18 cellular contexts compared by ENCODE assay signal in the genomic region with DNA sequence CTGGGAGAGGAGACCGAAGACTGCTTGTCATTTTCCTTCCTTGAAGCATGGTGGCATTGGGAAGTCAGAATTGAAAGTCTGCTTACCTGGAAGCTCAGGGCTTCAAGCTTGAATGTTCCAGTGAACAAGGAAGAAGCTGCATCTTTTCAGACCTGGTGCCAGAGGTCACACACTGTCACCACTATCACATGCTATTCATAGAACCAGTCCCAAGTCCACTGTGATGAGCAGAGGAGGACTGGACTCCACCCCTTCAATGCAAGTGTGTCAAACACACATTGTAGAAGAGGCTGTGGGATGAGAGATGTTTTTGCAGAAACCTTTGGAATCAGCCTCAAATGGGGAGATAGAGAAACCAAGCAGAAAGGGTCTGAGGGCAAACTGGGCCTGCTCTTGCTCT.
"Had no signal": no experiment of that assay in that cellular context is flagged by ENCODE, and none has a peak within 500 bp of the region (broad histone marks: within the 10 kb centered on the region; RNA-seq: fewer than 3 reads in every experiment).

No MANE protein-coding gene starts in this region.

- H3K9me3 ChIP-seq: left lung, tibial artery, uterus had no signal

- H3K4me3 Mint-ChIP-seq: activated naive CD8-positive, alpha-beta T cell treated with anti-CD3 and anti-CD28 coated beads for 36 hours; activated T-helper 17 cell treated with anti-CD3 and anti-CD28 coated beads, Interleukin-2, amount 50 U/mL, for 72 hours; effector memory CD8-positive, alpha-beta T cell; naive thymus-derived CD4-positive, alpha-beta T cell had no signal

- H3K4me1 Mint-ChIP-seq: activated naive CD8-positive, alpha-beta T cell treated with anti-CD3 and anti-CD28 coated beads for 36 hours; activated T-helper 17 cell treated with anti-CD3 and anti-CD28 coated beads, Interleukin-2, amount 50 U/mL, for 72 hours; naive thymus-derived CD4-positive, alpha-beta T cell had no signal

- DNase-seq: activated CD4-positive, alpha-beta T cell treated with anti-CD3 and anti-CD28 coated beads for 1 hour; activated naive CD4-positive, alpha-beta T cell; activated naive CD8-positive, alpha-beta T cell treated with anti-CD3 and anti-CD28 coated beads for 36 hours; activated T-cell treated with anti-CD3 and anti-CD28 coated beads for 4 hours; amniotic stem cell; effector memory CD8-positive, alpha-beta T cell; foreskin keratinocyte; hippocampal formation; left lung; mammary epithelial cell; naive thymus-derived CD4-positive, alpha-beta T cell; posterior cingulate gyrus; stimulated activated naive CD8-positive, alpha-beta T cell treated with anti-CD3 and anti-CD28 coated beads, Interleukin-15, Interleukin-2, amounts not matched to agents 100 U/mL and 50 U/mL, for 24 hours; tibial artery; uterus had no signal

- H3K4me3 ChIP-seq: left lung, tibial artery, uterus had no signal

- H3K27me3 ChIP-seq: foreskin keratinocyte, left lung, tibial artery, uterus had no signal

- H3K36me3 ChIP-seq: left lung, tibial artery, uterus, WERI-Rb-1 had no signal

- H3K27ac Mint-ChIP-seq: activated naive CD8-positive, alpha-beta T cell treated with anti-CD3 and anti-CD28 coated beads for 36 hours; activated T-helper 17 cell treated with anti-CD3 and anti-CD28 coated beads, Interleukin-2, amount 50 U/mL, for 72 hours; effector memory CD8-positive, alpha-beta T cell; naive thymus-derived CD4-positive, alpha-beta T cell had no signal

- H3K27me3 Mint-ChIP-seq: activated naive CD8-positive, alpha-beta T cell treated with anti-CD3 and anti-CD28 coated beads for 36 hours; activated T-helper 17 cell treated with anti-CD3 and anti-CD28 coated beads, Interleukin-2, amount 50 U/mL, for 72 hours; effector memory CD8-positive, alpha-beta T cell had no signal

- H3K27ac ChIP-seq: epithelial cell of prostate, foreskin keratinocyte, left lung, tibial artery, uterus, WERI-Rb-1 had no signal

- H3K4me1 ChIP-seq: foreskin keratinocyte, left lung, tibial artery, uterus had no signal

- H3K9me3 Mint-ChIP-seq: activated naive CD8-positive, alpha-beta T cell treated with anti-CD3 and anti-CD28 coated beads for 36 hours had no signal

- H3K36me3 Mint-ChIP-seq: activated naive CD8-positive, alpha-beta T cell treated with anti-CD3 and anti-CD28 coated beads for 36 hours; naive thymus-derived CD4-positive, alpha-beta T cell had no signal

- ATAC-seq: activated T-helper 17 cell treated with anti-CD3 and anti-CD28 coated beads, Interleukin-2, amount 50 U/mL, for 72 hours; effector memory CD8-positive, alpha-beta T cell; foreskin keratinocyte; left lung; naive thymus-derived CD4-positive, alpha-beta T cell; stimulated activated naive CD8-positive, alpha-beta T cell treated with anti-CD3 and anti-CD28 coated beads, Interleukin-15, Interleukin-2, amounts not matched to agents 100 U/mL and 50 U/mL, for 24 hours had no signal
